22 cellular contexts compared by ENCODE assay signal in genomic region chr4:41430796-41431195, GRCh38.
DNase-seq lines count a peak whose midpoint lies in the region; ATAC-seq, FAIRE-seq and TF ChIP-seq lines count a peak whose summit lies in the region.
"Had no signal": no experiment of that assay in that cellular context is flagged by ENCODE, and none has a peak within 500 bp of the region (broad histone marks: within the 10 kb centered on the region; RNA-seq: fewer than 3 reads in every experiment).

No MANE protein-coding gene starts in this region.

- H3K4me1 ChIP-seq in astrocyte (ENCODE audit: insufficient read depth, low read length) (peaks cover 7% of the 10 kb centered on the region), small intestine (ENCODE audit: control insufficient read depth in 2 of 2, insufficient read depth in 1 of 2, low read depth in 1 of 2, low read length in 1 of 2) (no peaks in the 10 kb centered on the region)

- peaks cover 2% of the 10 kb centered on the region for H3K9me3 Mint-ChIP-seq in astrocyte (ENCODE audit: unreplicated experiment)

- no peak overlapping the region for H3K27ac ChIP-seq in astrocyte (ENCODE audit: low read depth, low read length)
- peak overlapping the region; percentile 71 for H3K27ac ChIP-seq in temporal lobe (ENCODE audit: low read depth, low read length)
- H3K27ac ChIP-seq in small intestine (ENCODE audit: low read depth in 1 of 2, low read length in 1 of 2): no peak overlapping the region
- H3K27ac ChIP-seq: adrenal gland, suprapubic skin, WERI-Rb-1 had no signal

- no peaks in the 10 kb centered on the region for H3K9me3 ChIP-seq in astrocyte (ENCODE audit: insufficient read depth, low read depth, low read length)
- H3K9me3 ChIP-seq in small intestine (ENCODE audit: control insufficient read depth, low read depth): no peaks in the 10 kb centered on the region
- H3K9me3 ChIP-seq: adrenal gland, suprapubic skin had no signal

- TF ChIP-seq CTCF in astrocyte (IDR thresholded peaks at IDR 0.05; ENCODE audit: insufficient read depth, low read depth, low read length): no peak

- no peak overlapping the region for H3K9ac ChIP-seq in astrocyte (ENCODE audit: low read length)

- ATAC-seq in left ventricle myocardium superior: peak; percentile 42
- ATAC-seq: PC-3 had no signal

- H3K27me3 ChIP-seq in astrocyte (ENCODE audit: insufficient read depth, low read length) (peaks cover 2% of the 10 kb centered on the region), small intestine (ENCODE audit: control insufficient read depth in 2 of 2, insufficient read depth in 2 of 2, low read length in 2 of 2) (peaks cover 0 to 2% of the 10 kb centered on the region in 2 donors)
- H3K27me3 ChIP-seq: adrenal gland, suprapubic skin had no signal

- H3K36me3 Mint-ChIP-seq in astrocyte (ENCODE audit: low read depth, unreplicated experiment): no peaks in the 10 kb centered on the region
- H3K36me3 Mint-ChIP-seq: mesothelial cell of epicardium had no signal

- no peaks in the 10 kb centered on the region for H4K20me1 ChIP-seq in astrocyte (ENCODE audit: insufficient read depth, low read length)

- peak overlapping the region; percentile 38 for H3K27ac Mint-ChIP-seq in astrocyte (ENCODE audit: unreplicated experiment)

- 69 to 94% (median 85%) methylated on average over 1 of the region's 1 CpG for WGBS in small intestine, 3 donors

- no peak for FAIRE-seq in astrocyte (lab: Jason Lieb, UNC)
- no peak for FAIRE-seq in small intestine (lab: Jason Lieb, UNC)

- H3K4me3 Mint-ChIP-seq in astrocyte (ENCODE audit: unreplicated experiment): no peak overlapping the region
- H3K4me3 Mint-ChIP-seq: mesothelial cell of epicardium, nephron progenitor cell had no signal

- H3K36me3 ChIP-seq in astrocyte (ENCODE audit: insufficient read depth, low read length) (no peaks in the 10 kb centered on the region), small intestine (ENCODE audit: control insufficient read depth in 2 of 2, insufficient read depth in 2 of 2, low read length in 2 of 2) (no peaks in the 10 kb centered on the region)
- H3K36me3 ChIP-seq: adrenal gland, suprapubic skin, WERI-Rb-1 had no signal

- H3K4me3 ChIP-seq in astrocyte (ENCODE audit: insufficient read depth, low read depth, low read length): no peak overlapping the region
- H3K4me3 ChIP-seq in small intestine (ENCODE audit: low read depth in 1 of 2, low read length in 2 of 2): no peak overlapping the region
- H3K4me3 ChIP-seq: adrenal gland, suprapubic skin had no signal

- H3K4me2 ChIP-seq in astrocyte (ENCODE audit: low read length): no peak overlapping the region

- intact Hi-C loops in left ventricle myocardium superior (cut with micrococcal nuclease): no loop called here

- DNase-seq in GM04504 (ENCODE audit: low read depth) (peak; percentile 40), astrocyte (ENCODE audit: low read depth) (peak; percentile 6), left ventricle myocardium superior (no peak), GDM1 (lab: John Stamatoyannopoulos, UW) (no peak), small intestine (no peak), retina (no peak)
- no peak for DNase-seq in effector CD8-positive, alpha-beta T cell (lab: John Stamatoyannopoulos, UW)
- DNase-seq: activated CD4-positive, alpha-beta T cell treated with anti-CD3 and anti-CD28 coated beads, Interleukin-2, amount 50 U/mL, for 4 hours; activated effector memory CD4-positive, alpha-beta T cell treated with anti-CD3 and anti-CD28 coated beads, Interleukin-2, amount 50 U/mL, for 16 hours; adrenal gland; cerebellar nuclear complex; NCI-H1417 treated with DMSO at 0.1 percent for 48 hours; NCI-H2171; NCI-H774; nephron progenitor cell; PC-3; posterior cingulate gyrus; T-helper 2 cell; WERI-Rb-1 had no signal

- no peak overlapping the region for H2AFZ ChIP-seq in astrocyte (ENCODE audit: low read depth, low read length)

- H3K4me1 Mint-ChIP-seq in astrocyte (ENCODE audit: low read depth, unreplicated experiment): peaks cover 37% of the 10 kb centered on the region

- H3K27me3 Mint-ChIP-seq in astrocyte (ENCODE audit: low read depth, unreplicated experiment): no peaks in the 10 kb centered on the region

- H3K79me2 ChIP-seq in astrocyte (ENCODE audit: insufficient read depth, low read length): no peaks in the 10 kb centered on the region

Comparison
In these comparisons a context has a peak if more than half of its experiments do, and no peak if none do; other contexts are left out.
1. DNase-seq: peak in GM04504 (single experiment) and astrocyte (single experiment); none in left ventricle myocardium superior (single experiment), GDM1 (single experiment), effector CD8-positive, alpha-beta T cell (single experiment), small intestine (single experiment) and retina (single experiment).